Comparison of ENCODE assay signal across 21 cellular contexts in genomic region chr2:181005326-181005655, GRCh38.
"Had no signal": no experiment of that assay in that cellular context is flagged by ENCODE, and none has a peak within 500 bp of the region (broad histone marks: within the 10 kb centered on the region; RNA-seq: fewer than 3 reads in every experiment).

No MANE protein-coding gene starts in this region.

- H3K27me3 ChIP-seq: MG63, SJSA1 had no signal

- ATAC-seq: T-cell had no signal

- H3K4me3 ChIP-seq: MG63, SJSA1 had no signal

- H3K36me3 ChIP-seq: MG63 had no signal

- H3K27ac ChIP-seq: SJSA1 had no signal

- H3K9ac ChIP-seq: SK-N-SH had no signal

- H3K9me3 ChIP-seq: MG63, SJSA1, SK-N-SH had no signal

- DNase-seq: Karpas-422, KG1, NCI-H1092, NCI-H1105 treated with DMSO at 0.1 percent for 48 hours, NCI-H1417 treated with DMSO at 0.1 percent for 48 hours, NCI-H146, NCI-H1694 treated with DMSO at 0.1 percent for 48 hours, NCI-H1930, NCI-H2081 treated with DMSO at 0.1 percent for 48 hours, NCI-H226, NCI-H510A, NCI-H524 treated with DMSO at 0.1 percent for 48 hours, NCI-H774, Right ventricle myocardium superior, RPMI8226, SIG-M5, SK-N-SH, SW 1271, T-cell had no signal
